16 cellular contexts compared by ENCODE assay signal in genomic region chr18:48854780-48855179, GRCh38.
"Had no signal": no experiment of that assay in that cellular context is flagged by ENCODE, and none has a peak within 500 bp of the region (broad histone marks: within the 10 kb centered on the region; RNA-seq: fewer than 3 reads in every experiment).

No MANE protein-coding gene starts in this region.

- H3K27ac Mint-ChIP-seq: activated naive CD8-positive, alpha-beta T cell treated with anti-CD3 and anti-CD28 coated beads, Interleukin-2, amount 10 ng/mL, durations not matched to agents 7 days and 5 days; stimulated activated naive CD8-positive, alpha-beta T cell treated with anti-CD3 and anti-CD28 coated beads, Interleukin-15, Interleukin-2, amounts not matched to agents 100 ng/mL and 50 ng/mL, for 24 hours; T-cell had no signal

- H3K4me3 Mint-ChIP-seq: activated naive CD8-positive, alpha-beta T cell treated with anti-CD3 and anti-CD28 coated beads, Interleukin-2, amount 10 ng/mL, durations not matched to agents 7 days and 5 days; brain; central memory CD8-positive, alpha-beta T cell; stimulated activated naive CD8-positive, alpha-beta T cell treated with anti-CD3 and anti-CD28 coated beads, Interleukin-15, Interleukin-2, amounts not matched to agents 100 ng/mL and 50 ng/mL, for 24 hours; T-cell had no signal

- H3K27me3 Mint-ChIP-seq: activated naive CD8-positive, alpha-beta T cell treated with anti-CD3 and anti-CD28 coated beads, Interleukin-2, amount 10 ng/mL, durations not matched to agents 7 days and 5 days; central memory CD8-positive, alpha-beta T cell; stimulated activated naive CD8-positive, alpha-beta T cell treated with anti-CD3 and anti-CD28 coated beads, Interleukin-15, Interleukin-2, amounts not matched to agents 100 ng/mL and 50 ng/mL, for 24 hours; T-cell had no signal

- ATAC-seq: gastrocnemius medialis, left lung, T-cell had no signal

- DNase-seq: activated CD4-positive, alpha-beta T cell treated with anti-CD3 and anti-CD28 coated beads, Interleukin-2, amount 50 U/mL, for 4 hours; activated CD4-positive, CD25-positive, alpha-beta regulatory T cell treated with anti-CD3 and anti-CD28 coated beads, Interleukin-2, amount 50 U/mL, for 72 hours; activated naive CD8-positive, alpha-beta T cell treated with anti-CD3 and anti-CD28 coated beads, Interleukin-2, amount 10 ng/mL, durations not matched to agents 7 days and 5 days; anterior cingulate cortex; colonic mucosa; erythroblast; gastrocnemius medialis; head of caudate nucleus; kidney; left lung; T-helper 9 cell; uterus had no signal

- H3K36me3 Mint-ChIP-seq: activated naive CD8-positive, alpha-beta T cell treated with anti-CD3 and anti-CD28 coated beads, Interleukin-2, amount 10 ng/mL, durations not matched to agents 7 days and 5 days; T-cell had no signal

- H3K9me3 Mint-ChIP-seq: activated naive CD8-positive, alpha-beta T cell treated with anti-CD3 and anti-CD28 coated beads, Interleukin-2, amount 10 ng/mL, durations not matched to agents 7 days and 5 days; central memory CD8-positive, alpha-beta T cell; stimulated activated naive CD8-positive, alpha-beta T cell treated with anti-CD3 and anti-CD28 coated beads, Interleukin-15, Interleukin-2, amounts not matched to agents 100 ng/mL and 50 ng/mL, for 24 hours; T-cell had no signal
